1 cellular context compared by ENCODE assay signal in genomic region chr19:47729468-47729798, GRCh38.
TF ChIP-seq lines count a peak whose summit lies in the region.

No MANE protein-coding gene starts in this region.

TF ChIP-seq in A549, 52 proteins besides CTCF, POLR2A, EP300 and RAD21 (continued from another document):
- TF ChIP-seq USF2 (IDR thresholded peaks at IDR 0.05) (no peak), RNF2 (IDR thresholded peaks at IDR 0.05; ENCODE audit: borderline replicate concordance, low read depth) (no peak), ESRRA (IDR thresholded peaks at IDR 0.05; ENCODE audit: borderline replicate concordance, low read length) (no peak), POLR2AphosphoS2 (conservative IDR thresholded peaks at IDR 0.05; ENCODE audit: low read length) (no peak), TFCP2L1 (CRISPR knock-in tag; IDR thresholded peaks at IDR 0.05) (no peak), FOSB (CRISPR knock-in tag; IDR thresholded peaks at IDR 0.05) (no peak), NFE2L2 (conservative IDR thresholded peaks at IDR 0.05; ENCODE audit: low read length) (no peak), SREBF2 (IDR thresholded peaks at IDR 0.05) (no peak), CBX2 (IDR thresholded peaks at IDR 0.05; ENCODE audit: borderline replicate concordance, low read depth) (no peak), BHLHE40 (IDR thresholded peaks at IDR 0.05; ENCODE audit: low read depth, low read length) (no peak), CHD2 (IDR thresholded peaks at IDR 0.05; ENCODE audit: low read length, partially characterized antibody) (no peak), NPAS2 (CRISPR knock-in tag; IDR thresholded peaks at IDR 0.05; ENCODE audit: borderline replicate concordance) (no peak), FOSL2 (IDR thresholded peaks at IDR 0.05) (peak; percentile 92), FOSL2 (CRISPR knock-in tag; IDR thresholded peaks at IDR 0.05) (peak; percentile 98), MYC (IDR thresholded peaks at IDR 0.05; ENCODE audit: borderline replicate concordance, low read length) (no peak), CHD4 (IDR thresholded peaks at IDR 0.05; ENCODE audit: borderline replicate concordance) (no peak), PBX3 (IDR thresholded peaks at IDR 0.05) (peak; percentile 64), RARB (CRISPR knock-in tag; IDR thresholded peaks at IDR 0.05) (no peak), HMGXB4 (CRISPR knock-in tag; IDR thresholded peaks at IDR 0.05; ENCODE audit: borderline replicate concordance) (no peak), CBX8 (IDR thresholded peaks at IDR 0.05) (no peak), SMC3 (IDR thresholded peaks at IDR 0.05) (peak; percentile 45; the same call in 2 of the 3 replicates), JUN (IDR thresholded peaks at IDR 0.05) (peak; percentile 56 to 89; a peak in 4 of 5 replicates), JUNB (IDR thresholded peaks at IDR 0.05) (peak; percentile 77), EHF (CRISPR knock-in tag; IDR thresholded peaks at IDR 0.05) (no peak), ZC3H11A (IDR thresholded peaks at IDR 0.05) (no peak), ZNF302 (CRISPR knock-in tag; IDR thresholded peaks at IDR 0.05) (no peak), MAZ (IDR thresholded peaks at IDR 0.05; ENCODE audit: borderline replicate concordance, low read depth, low read length) (peak; percentile 100), HES2 (IDR thresholded peaks at IDR 0.05) (no peak), HDAC2 (IDR thresholded peaks at IDR 0.05) (no peak), FOXS1 (CRISPR knock-in tag; IDR thresholded peaks at IDR 0.05) (no peak), ZSCAN20 (CRISPR knock-in tag; IDR thresholded peaks at IDR 0.05) (no peak), MAFK (IDR thresholded peaks at IDR 0.05; ENCODE audit: partially characterized antibody) (no peak), HOXA7 (CRISPR knock-in tag; IDR thresholded peaks at IDR 0.05) (no peak)
- TF ChIP-seq, protein P1, sequence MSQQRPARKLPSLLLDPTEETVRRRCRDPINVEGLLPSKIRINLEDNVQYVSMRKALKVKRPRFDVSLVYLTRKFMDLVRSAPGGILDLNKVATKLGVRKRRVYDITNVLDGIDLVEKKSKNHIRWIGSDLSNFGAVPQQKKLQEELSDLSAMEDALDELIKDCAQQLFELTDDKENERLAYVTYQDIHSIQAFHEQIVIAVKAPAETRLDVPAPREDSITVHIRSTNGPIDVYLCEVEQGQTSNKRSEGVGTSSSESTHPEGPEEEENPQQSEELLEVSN (IDR thresholded peaks at IDR 0.05; ENCODE audit: borderline replicate concordance, low read depth), result 0 out of 2 replicates have a peak, but pooled peaks have one; percentile 23
